Comparison of ENCODE assay signal across 15 cellular contexts in genomic region chr17:78738698-78739097, GRCh38. TPM values are rescaled to one million over a fixed set of nuclear protein-coding genes. Genes with fewer than 3 reads are reported as not detected.
A peak's percentile ranks its signal among the peaks of the same experiment; 100 is the strongest.
DNase-seq lines count a peak whose midpoint lies in the region; ATAC-seq and TF ChIP-seq lines count a peak whose summit lies in the region.
"Had no signal": no experiment of that assay in that cellular context is flagged by ENCODE, and none has a peak within 500 bp of the region (broad histone marks: within the 10 kb centered on the region; RNA-seq: fewer than 3 reads in every experiment).

No MANE protein-coding gene starts in this region.

- WGBS in psoas muscle, 3 donors = 34 to 56% (median 35%) methylated on average over 5 of the region's 5 CpGs

- CTCF ChIA-PET in WTC11 (lab: Charles Lee) = no interaction called here

- intact Hi-C loops in activated CD4-positive, alpha-beta T cell treated with anti-CD3 and anti-CD28 coated beads, Interleukin-2, amount 10 ng/mL, durations not matched to agents 24 days and 14 days (cut with micrococcal nuclease) = loop anchor here (5.0 kb wide), 1 partner anchor 39 kb away; no protein-coding TSS in a partner anchor
- intact Hi-C loops in dendritic cell treated with granulocyte-macrophage colony-stimulating factor and Interleukin-4, amounts not matched to agents 40 ng/mL and 50 ng/mL, for 4 days (cut with micrococcal nuclease) = loop anchor here (5.0 kb wide), 1 partner anchor 34 kb away; no protein-coding TSS in a partner anchor
- intact Hi-C loops in psoas muscle (cut with DNase I) = loop anchor here in 1 of 2 donors (5.0 kb wide), 1 partner anchor 44 kb away; the partner anchor contains the start of gene CYTH1

- H3K4me3 Mint-ChIP-seq in activated CD4-positive, alpha-beta T cell treated with anti-CD3 and anti-CD28 coated beads, Interleukin-2, amount 10 ng/mL, durations not matched to agents 24 days and 14 days = no peak overlapping the region
- no peak overlapping the region for H3K4me3 Mint-ChIP-seq in dendritic cell treated with granulocyte-macrophage colony-stimulating factor and Interleukin-4, amounts not matched to agents 40 ng/mL and 50 ng/mL, for 4 days
- no peak overlapping the region for H3K4me3 Mint-ChIP-seq in WTC11

- H3K27ac ChIP-seq in KOPT-K1 (ENCODE audit: low read depth, low read length, poor library complexity, severe bottlenecking) = peak overlapping the region; percentile 68
- peak overlapping the region; percentile 81 for H3K27ac ChIP-seq in psoas muscle
- no peak overlapping the region for H3K27ac ChIP-seq in caudate nucleus (ENCODE audit: low read depth, low read length)
- H3K27ac ChIP-seq: A549, HL-60, ovary had no signal

- POLR2A ChIA-PET in WTC11 (lab: Charles Lee) = interaction anchor here (0.7 kb wide), 1 partner anchor 8 kb away, joined by 3 read pairs; no protein-coding TSS in a partner anchor

- no peaks in the 10 kb centered on the region for H3K27me3 ChIP-seq in psoas muscle (ENCODE audit: insufficient read depth in 3 of 3, low read length in 2 of 3)
- H3K27me3 ChIP-seq: ovary had no signal

- ATAC-seq in psoas muscle (peak in 3 of 4 donors; percentile 44 to 66 (median 56)), WTC11 (no peak), HG03442 (IDR thresholded peaks at IDR 0.05; ENCODE audit: unreplicated experiment) (no peak)
- ATAC-seq: A549 had no signal

- DNase-seq in activated CD4-positive, alpha-beta T cell treated with anti-CD3 and anti-CD28 coated beads, Interleukin-2, amount 10 ng/mL, durations not matched to agents 24 days and 14 days = no peak
- no peak for DNase-seq in activated CD4-positive, alpha-beta T cell treated with anti-CD3 and anti-CD28 coated beads, Interleukin-2, amount 50 U/mL, for 1 hour
- DNase-seq in psoas muscle = no peak
- DNase-seq in WTC11 (ENCODE audit: low spot score) = no peak
- DNase-seq in caudate nucleus (lab: John Stamatoyannopoulos, UW) = no peak
- DNase-seq: activated CD8-positive, alpha-beta memory T cell treated with anti-CD3 and anti-CD28 coated beads, Interleukin-2, amount 50 U/mL, for 4 hours; midbrain; NCI-H1436 treated with DMSO at 0.1 percent for 48 hours; NCI-H446; ovary had no signal

- H3K27me3 Mint-ChIP-seq in activated CD4-positive, alpha-beta T cell treated with anti-CD3 and anti-CD28 coated beads, Interleukin-2, amount 10 ng/mL, durations not matched to agents 24 days and 14 days = no peaks in the 10 kb centered on the region
- no peaks in the 10 kb centered on the region for H3K27me3 Mint-ChIP-seq in dendritic cell treated with granulocyte-macrophage colony-stimulating factor and Interleukin-4, amounts not matched to agents 40 ng/mL and 50 ng/mL, for 4 days
- no peaks in the 10 kb centered on the region for H3K27me3 Mint-ChIP-seq in WTC11 (ENCODE audit: low read depth)

- H3K9me3 Mint-ChIP-seq in activated CD4-positive, alpha-beta T cell treated with anti-CD3 and anti-CD28 coated beads, Interleukin-2, amount 10 ng/mL, durations not matched to agents 24 days and 14 days = no peaks in the 10 kb centered on the region
- no peaks in the 10 kb centered on the region for H3K9me3 Mint-ChIP-seq in dendritic cell treated with granulocyte-macrophage colony-stimulating factor and Interleukin-4, amounts not matched to agents 40 ng/mL and 50 ng/mL, for 4 days
- H3K9me3 Mint-ChIP-seq in WTC11 = no peaks in the 10 kb centered on the region

- H3K36me3 ChIP-seq in KOPT-K1 (ENCODE audit: insufficient read depth, low read length) (no peaks in the 10 kb centered on the region), psoas muscle (ENCODE audit: insufficient read depth in 1 of 2, low read depth in 1 of 2) (no peaks in the 10 kb centered on the region)
- H3K36me3 ChIP-seq: ovary had no signal

- H3K27ac Mint-ChIP-seq in activated CD4-positive, alpha-beta T cell treated with anti-CD3 and anti-CD28 coated beads, Interleukin-2, amount 10 ng/mL, durations not matched to agents 24 days and 14 days = peak overlapping the region; percentile 70
- H3K27ac Mint-ChIP-seq in dendritic cell treated with granulocyte-macrophage colony-stimulating factor and Interleukin-4, amounts not matched to agents 40 ng/mL and 50 ng/mL, for 4 days = peak overlapping the region; percentile 52
- no peak overlapping the region for H3K27ac Mint-ChIP-seq in WTC11

- TF ChIP-seq CTCF in psoas muscle (IDR thresholded peaks at IDR 0.05) = no peak
- no peak for TF ChIP-seq CTCF in WTC11 (IDR thresholded peaks at IDR 0.05)

- peaks cover 86% of the 10 kb centered on the region for H3K4me1 ChIP-seq in psoas muscle

- H3K9me3 ChIP-seq in KOPT-K1 (ENCODE audit: insufficient read depth, low read length, poor library complexity, severe bottlenecking) = no peaks in the 10 kb centered on the region
- no peaks in the 10 kb centered on the region for H3K9me3 ChIP-seq in psoas muscle
- H3K9me3 ChIP-seq: A549, ovary had no signal

- peaks cover 22% of the 10 kb centered on the region for H3K36me3 Mint-ChIP-seq in activated CD4-positive, alpha-beta T cell treated with anti-CD3 and anti-CD28 coated beads, Interleukin-2, amount 10 ng/mL, durations not matched to agents 24 days and 14 days (ENCODE audit: low read depth)
- peaks cover 59% of the 10 kb centered on the region for H3K36me3 Mint-ChIP-seq in dendritic cell treated with granulocyte-macrophage colony-stimulating factor and Interleukin-4, amounts not matched to agents 40 ng/mL and 50 ng/mL, for 4 days (ENCODE audit: low read depth)
- no peaks in the 10 kb centered on the region for H3K36me3 Mint-ChIP-seq in WTC11

- no peak overlapping the region for H3K4me3 ChIP-seq in psoas muscle
- H3K4me3 ChIP-seq: A549, ovary had no signal

- H3K4me1 Mint-ChIP-seq in activated CD4-positive, alpha-beta T cell treated with anti-CD3 and anti-CD28 coated beads, Interleukin-2, amount 10 ng/mL, durations not matched to agents 24 days and 14 days = peaks cover 80% of the 10 kb centered on the region
- H3K4me1 Mint-ChIP-seq in dendritic cell treated with granulocyte-macrophage colony-stimulating factor and Interleukin-4, amounts not matched to agents 40 ng/mL and 50 ng/mL, for 4 days (ENCODE audit: low read depth) = peaks cover 82% of the 10 kb centered on the region
- peaks cover 31% of the 10 kb centered on the region for H3K4me1 Mint-ChIP-seq in WTC11

TF ChIP-seq in WTC11, 78 proteins besides CTCF, POLR2A, EP300 and RAD21:
- TF ChIP-seq JUN (CRISPR knock-in tag; IDR thresholded peaks at IDR 0.05) (no peak), OVOL2 (CRISPR knock-in tag; IDR thresholded peaks at IDR 0.05; ENCODE audit: borderline replicate concordance) (no peak), ZNF423 (CRISPR knock-in tag; IDR thresholded peaks at IDR 0.05) (no peak), ATF1 (CRISPR knock-in tag; IDR thresholded peaks at IDR 0.05) (no peak), MXD4 (CRISPR knock-in tag; IDR thresholded peaks at IDR 0.05; ENCODE audit: borderline replicate concordance) (no peak), TP53 (CRISPR knock-in tag; IDR thresholded peaks at IDR 0.05) (no peak), RORB (CRISPR knock-in tag; IDR thresholded peaks at IDR 0.05) (no peak)
TF ChIP-seq in WTC11: peak in this region for 0.

RNA-seq across cellular contexts. Expression of gene CYTH1, which starts 43.4 kb away (rescaled TPM):
- 126 and 131 TPM in 2 replicates for total RNA-seq in activated CD4-positive, alpha-beta T cell treated with anti-CD3 and anti-CD28 coated beads, Interleukin-2, amount 10 ng/mL, durations not matched to agents 24 days and 14 days
- 10 to 100 TPM; 25.6 to 40.4 (median 34.0) TPM for total RNA-seq in psoas muscle
- polyA plus RNA-seq in psoas muscle = 10 to 100 TPM; 18.7 to 38.0 (median 23.9) TPM
- total RNA-seq in WTC11 (2021) = 15.1 to 20.0 TPM (median 15.8 TPM) in 3 replicates

Comparison
In these comparisons a context has a peak if more than half of its experiments do, and no peak if none do; other contexts are left out.
1. ATAC-seq: peak in psoas muscle (3 of 4); none in WTC11 (single experiment) and HG03442 (single experiment).